Comparison of ENCODE assay signal across 1 cellular context in the genomic region with DNA sequence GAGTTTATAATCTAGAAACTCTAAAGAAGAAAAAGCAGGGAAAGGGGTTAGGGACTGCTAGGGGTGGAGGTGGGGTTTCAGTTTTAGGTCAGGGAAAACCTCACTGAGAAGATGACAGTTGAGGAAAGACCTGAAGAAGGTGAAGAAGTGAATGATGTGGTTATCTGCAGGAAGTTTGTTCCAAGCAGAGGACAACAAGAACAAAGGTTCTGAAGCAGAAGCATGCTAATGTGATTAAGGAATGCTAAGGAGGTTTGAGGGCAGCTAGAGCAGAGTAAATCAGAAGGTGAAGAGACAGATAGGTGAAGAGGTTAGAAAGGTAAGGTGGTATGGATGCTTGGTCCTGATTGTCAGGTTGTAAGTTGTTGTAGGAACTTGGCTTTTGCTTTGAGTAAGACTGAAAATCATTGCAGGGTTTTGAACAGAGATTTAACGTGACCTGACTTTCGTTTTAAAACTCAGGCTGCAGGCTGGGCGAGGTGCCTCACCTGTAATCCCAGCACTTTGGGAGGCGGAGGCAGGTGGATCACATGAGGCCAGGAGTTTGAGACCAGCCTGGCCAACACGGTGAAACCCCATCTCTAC.
TF ChIP-seq lines count a peak whose summit lies in the region.

No MANE protein-coding gene starts in this region.

TF ChIP-seq in GM23338, 12 proteins besides CTCF, POLR2A, EP300 and RAD21:
- TF ChIP-seq ZNF462 (CRISPR knock-in tag; IDR thresholded peaks at IDR 0.05) (no peak), ZNF331 (CRISPR knock-in tag; IDR thresholded peaks at IDR 0.05; ENCODE audit: low read depth) (no peak), EZH2 (IDR thresholded peaks at IDR 0.05; ENCODE audit: low read depth, unreplicated experiment) (no peak), CREB1 (CRISPR knock-in tag; IDR thresholded peaks at IDR 0.05; ENCODE audit: low read depth) (no peak), STAT1 (IDR thresholded peaks at IDR 0.05; ENCODE audit: unreplicated experiment) (no peak), EZH2phosphoT487 (IDR thresholded peaks at IDR 0.05; ENCODE audit: unreplicated experiment) (no peak), ETS1 (IDR thresholded peaks at IDR 0.05) (no peak), ZNF114 (CRISPR knock-in tag; IDR thresholded peaks at IDR 0.05) (no peak), JUNB (IDR thresholded peaks at IDR 0.05; ENCODE audit: unreplicated experiment) (no peak), NANOG (IDR thresholded peaks at IDR 0.05; ENCODE audit: borderline replicate concordance) (no peak), POLR2AphosphoS5 (IDR thresholded peaks at IDR 0.05; ENCODE audit: low read depth) (no peak)
- TF ChIP-seq, protein P1, sequence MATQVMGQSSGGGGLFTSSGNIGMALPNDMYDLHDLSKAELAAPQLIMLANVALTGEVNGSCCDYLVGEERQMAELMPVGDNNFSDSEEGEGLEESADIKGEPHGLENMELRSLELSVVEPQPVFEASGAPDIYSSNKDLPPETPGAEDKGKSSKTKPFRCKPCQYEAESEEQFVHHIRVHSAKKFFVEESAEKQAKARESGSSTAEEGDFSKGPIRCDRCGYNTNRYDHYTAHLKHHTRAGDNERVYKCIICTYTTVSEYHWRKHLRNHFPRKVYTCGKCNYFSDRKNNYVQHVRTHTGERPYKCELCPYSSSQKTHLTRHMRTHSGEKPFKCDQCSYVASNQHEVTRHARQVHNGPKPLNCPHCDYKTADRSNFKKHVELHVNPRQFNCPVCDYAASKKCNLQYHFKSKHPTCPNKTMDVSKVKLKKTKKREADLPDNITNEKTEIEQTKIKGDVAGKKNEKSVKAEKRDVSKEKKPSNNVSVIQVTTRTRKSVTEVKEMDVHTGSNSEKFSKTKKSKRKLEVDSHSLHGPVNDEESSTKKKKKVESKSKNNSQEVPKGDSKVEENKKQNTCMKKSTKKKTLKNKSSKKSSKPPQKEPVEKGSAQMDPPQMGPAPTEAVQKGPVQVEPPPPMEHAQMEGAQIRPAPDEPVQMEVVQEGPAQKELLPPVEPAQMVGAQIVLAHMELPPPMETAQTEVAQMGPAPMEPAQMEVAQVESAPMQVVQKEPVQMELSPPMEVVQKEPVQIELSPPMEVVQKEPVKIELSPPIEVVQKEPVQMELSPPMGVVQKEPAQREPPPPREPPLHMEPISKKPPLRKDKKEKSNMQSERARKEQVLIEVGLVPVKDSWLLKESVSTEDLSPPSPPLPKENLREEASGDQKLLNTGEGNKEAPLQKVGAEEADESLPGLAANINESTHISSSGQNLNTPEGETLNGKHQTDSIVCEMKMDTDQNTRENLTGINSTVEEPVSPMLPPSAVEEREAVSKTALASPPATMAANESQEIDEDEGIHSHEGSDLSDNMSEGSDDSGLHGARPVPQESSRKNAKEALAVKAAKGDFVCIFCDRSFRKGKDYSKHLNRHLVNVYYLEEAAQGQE (IDR thresholded peaks at IDR 0.05; ENCODE audit: unreplicated experiment): no peak
